ENCODE assay signal across 14 cellular contexts in genomic region chr2:105325389-105325963, GRCh38. TPM values are rescaled to one million over a fixed set of nuclear protein-coding genes. Genes with fewer than 3 reads are reported as not detected.
DNase-seq lines count a peak whose midpoint lies in the region; ATAC-seq and TF ChIP-seq lines count a peak whose summit lies in the region.
"Had no signal": no experiment of that assay in that cellular context is flagged by ENCODE, and none has a peak within 500 bp of the region (broad histone marks: within the 10 kb centered on the region; RNA-seq: fewer than 3 reads in every experiment).

No MANE protein-coding gene starts in this region.

- ATAC-seq in activated naive CD8-positive, alpha-beta T cell treated with anti-CD3 and anti-CD28 coated beads, Interleukin-2, amount 50 U/mL, for 24 hours = no peak
- ATAC-seq in HG02884 (IDR thresholded peaks at IDR 0.05; ENCODE audit: unreplicated experiment) = no peak
- ATAC-seq: A549 had no signal

- in situ Hi-C loops in G401 (cut with HindIII; ENCODE audit: low sequenced_read_pairs) = no loop called here

- H3K36me3 Mint-ChIP-seq in activated naive CD8-positive, alpha-beta T cell treated with anti-CD3 and anti-CD28 coated beads, Interleukin-2, amount 50 U/mL, for 24 hours (ENCODE audit: low read depth) = peaks cover 14% of the 10 kb centered on the region
- H3K36me3 Mint-ChIP-seq in activated naive CD8-positive, alpha-beta T cell treated with anti-CD3 and anti-CD28 coated beads for 36 hours = peaks cover 29% of the 10 kb centered on the region

- H3K27me3 Mint-ChIP-seq in activated naive CD8-positive, alpha-beta T cell treated with anti-CD3 and anti-CD28 coated beads, Interleukin-2, amount 50 U/mL, for 24 hours = no peaks in the 10 kb centered on the region
- H3K27me3 Mint-ChIP-seq in activated naive CD8-positive, alpha-beta T cell treated with anti-CD3 and anti-CD28 coated beads for 36 hours = no peaks in the 10 kb centered on the region

- peak overlapping the region; percentile 9 for H3K27ac Mint-ChIP-seq in activated naive CD8-positive, alpha-beta T cell treated with anti-CD3 and anti-CD28 coated beads, Interleukin-2, amount 50 U/mL, for 24 hours
- no peak overlapping the region for H3K27ac Mint-ChIP-seq in activated naive CD8-positive, alpha-beta T cell treated with anti-CD3 and anti-CD28 coated beads for 36 hours
- H3K27ac Mint-ChIP-seq: activated naive CD4-positive, alpha-beta T cell treated with anti-CD3 and anti-CD28 coated beads for 36 hours had no signal

- no peak overlapping the region for H3K4me3 Mint-ChIP-seq in activated naive CD8-positive, alpha-beta T cell treated with anti-CD3 and anti-CD28 coated beads, Interleukin-2, amount 50 U/mL, for 24 hours
- H3K4me3 Mint-ChIP-seq in activated naive CD8-positive, alpha-beta T cell treated with anti-CD3 and anti-CD28 coated beads for 36 hours = no peak overlapping the region
- H3K4me3 Mint-ChIP-seq: activated naive CD4-positive, alpha-beta T cell treated with anti-CD3 and anti-CD28 coated beads for 36 hours had no signal

- no peak overlapping the region for H3K4me3 ChIP-seq in foreskin fibroblast (ENCODE audit: low read depth in 1 of 2, low read length in 2 of 2)
- H3K4me3 ChIP-seq: A549 had no signal

- H3K9me3 Mint-ChIP-seq in activated naive CD8-positive, alpha-beta T cell treated with anti-CD3 and anti-CD28 coated beads, Interleukin-2, amount 50 U/mL, for 24 hours = no peaks in the 10 kb centered on the region
- no peaks in the 10 kb centered on the region for H3K9me3 Mint-ChIP-seq in activated naive CD8-positive, alpha-beta T cell treated with anti-CD3 and anti-CD28 coated beads for 36 hours
- H3K9me3 Mint-ChIP-seq: activated naive CD4-positive, alpha-beta T cell treated with anti-CD3 and anti-CD28 coated beads for 36 hours; nephron had no signal

- peaks cover 51% of the 10 kb centered on the region for H3K4me1 Mint-ChIP-seq in activated naive CD8-positive, alpha-beta T cell treated with anti-CD3 and anti-CD28 coated beads, Interleukin-2, amount 50 U/mL, for 24 hours
- H3K4me1 Mint-ChIP-seq in activated naive CD8-positive, alpha-beta T cell treated with anti-CD3 and anti-CD28 coated beads for 36 hours = peaks cover 66% of the 10 kb centered on the region

- TF ChIP-seq CTCF in foreskin fibroblast (IDR thresholded peaks at IDR 0.05; ENCODE audit: low read depth, low read length) = no peak

- DNase-seq in activated naive CD8-positive, alpha-beta T cell treated with anti-CD3 and anti-CD28 coated beads, Interleukin-2, amount 50 U/mL, for 24 hours = no peak
- no peak for DNase-seq in activated naive CD8-positive, alpha-beta T cell treated with anti-CD3 and anti-CD28 coated beads for 36 hours
- DNase-seq in UCSD-AML1 (lab: John Stamatoyannopoulos, UW; ENCODE audit: unreplicated experiment) = peak; percentile 52
- peak; percentile 60 to 70 for DNase-seq in foreskin fibroblast
- DNase-seq in smooth muscle cell of the brain vasculature (ENCODE audit: low read depth, low spot score) = peak; percentile 57
- no peak for DNase-seq in NCI-H146 treated with DMSO at 0.1 percent for 48 hours (lab: John Stamatoyannopoulos, UW; ENCODE audit: unreplicated experiment)
- DNase-seq in G401 (ENCODE audit: low spot score) = no peak
- DNase-seq: activated CD4-positive, alpha-beta T cell treated with anti-CD3 and anti-CD28 coated beads for 1 hour; activated naive CD4-positive, alpha-beta T cell treated with anti-CD3 and anti-CD28 coated beads for 36 hours; effector CD4-positive, alpha-beta T cell; stimulated activated naive CD4-positive, alpha-beta T cell treated with Interleukin-2 at 50 U/mL for 16 hours had no signal

RNA-seq across cellular contexts. Expression of gene TGFBRAP1, which starts 4.1 kb away (rescaled TPM):
- 10 to 100 TPM; 28.7 to 30.1 TPM for total RNA-seq in activated naive CD8-positive, alpha-beta T cell treated with anti-CD3 and anti-CD28 coated beads for 36 hours
- total RNA-seq in G401 (2014; rRNA removed; shearing (Covaris generic)) = 16.7 and 30.4 TPM in 2 replicates

RNA-seq across cellular contexts. Expression of gene C2orf49, which starts 11.9 kb away (rescaled TPM):
- total RNA-seq in activated naive CD8-positive, alpha-beta T cell treated with anti-CD3 and anti-CD28 coated beads for 36 hours = 10 to 100 TPM; 19.0 to 22.4 TPM
- total RNA-seq in G401 (2014; rRNA removed; shearing (Covaris generic)) = 8.3 and 46.0 TPM in 2 replicates

Comparison
In these comparisons a context has a peak if more than half of its experiments do, and no peak if none do; other contexts are left out.
1. DNase-seq: peak in UCSD-AML1 (single experiment), foreskin fibroblast (2 of 2) and smooth muscle cell of the brain vasculature (single experiment); none in activated naive CD8-positive, alpha-beta T cell treated with anti-CD3 and anti-CD28 coated beads, Interleukin-2, amount 50 U/mL, for 24 hours (single experiment), activated naive CD8-positive, alpha-beta T cell treated with anti-CD3 and anti-CD28 coated beads for 36 hours (single experiment), NCI-H146 treated with DMSO at 0.1 percent for 48 hours (single experiment) and G401 (single experiment).